7 cellular contexts compared by ENCODE assay signal in genomic region chr2:96321230-96322103, GRCh38. TPM values are rescaled to one million over a fixed set of nuclear protein-coding genes. Genes with fewer than 3 reads are reported as not detected.
DNase-seq lines count a peak whose midpoint lies in the region; ATAC-seq and TF ChIP-seq lines count a peak whose summit lies in the region.

No MANE protein-coding gene starts in this region.

- peak; percentile 58 for ATAC-seq in HG02571 (IDR thresholded peaks at IDR 0.05; ENCODE audit: unreplicated experiment)

- no peaks in the 10 kb centered on the region for H3K9me3 ChIP-seq in mesodermal cell (ENCODE audit: control insufficient read depth, low read length)

- DNase-seq in GM13977 (ENCODE audit: low spot score): peak; percentile 89
- DNase-seq in NCI-H1105 treated with DMSO at 0.1 percent for 48 hours (lab: John Stamatoyannopoulos, UW): peak; percentile 49
- peak; percentile 50 for DNase-seq in activated CD4-positive, CD25-positive, alpha-beta regulatory T cell treated with anti-CD3 and anti-CD28 coated beads, Interleukin-2, amount 50 U/mL, for 16 hours (ENCODE audit: low read depth, low spot score)
- no peak for DNase-seq in coronary artery (ENCODE audit: low spot score)
- DNase-seq in stimulated activated CD8-positive, alpha-beta memory T cell treated with anti-CD3 and anti-CD28 coated beads, Interleukin-4, amount 100 ng/mL, for 4 hours (ENCODE audit: low read depth in 2 of 2, low spot score in 1 of 2): peak; percentile 62 to 80

- 1% methylated on average over 56 to 64 of the region's 81 CpGs for WGBS in mesodermal cell (ENCODE audit: insufficient coverage in 2 of 2), 2 experiments

- H3K4me3 ChIP-seq in coronary artery (peak overlapping the region; percentile 71), mesodermal cell (ENCODE audit: extremely low read depth, insufficient read depth, low read length, poor library complexity, severe bottlenecking) (peak overlapping the region; percentile 47)

- in situ Hi-C loops in GM13977 (cut with MboI; ENCODE audit: low pct_unique_long_range_greater_than_20kb, low sequenced_read_pairs, unreplicated experiment): no loop called here

- TF ChIP-seq CTCF in GM13977 (IDR thresholded peaks at IDR 0.05; ENCODE audit: extremely low read depth, insufficient read depth, missing control alignments): peak; percentile 18
- no peak for TF ChIP-seq CTCF in coronary artery (IDR thresholded peaks at IDR 0.05)

- H3K27ac ChIP-seq in coronary artery (peak overlapping the region in 1 of 2 donors; percentile 15), mesodermal cell (ENCODE audit: low read depth, low read length, severe bottlenecking) (no peak overlapping the region)

- H3K36me3 ChIP-seq in mesodermal cell (ENCODE audit: control insufficient read depth, insufficient read depth, low read length): no peaks in the 10 kb centered on the region

- peaks cover 5% of the 10 kb centered on the region for H3K4me1 ChIP-seq in mesodermal cell (ENCODE audit: control insufficient read depth, insufficient read depth, low read length, poor library complexity, severe bottlenecking)

RNA-seq across cellular contexts. Expression of gene ITPRIPL1, which starts 3.6 kb away (rescaled TPM):
- 4.6 TPM for polyA plus RNA-seq in mesodermal cell (2013, experiment 1 of 2)
- 3.7 TPM for polyA plus RNA-seq in mesodermal cell (2013, experiment 2 of 2)

RNA-seq across cellular contexts. Expression of gene NCAPH, which starts 14.1 kb away (rescaled TPM):
- 32.5 TPM for polyA plus RNA-seq in mesodermal cell (2013, experiment 1 of 2)
- polyA plus RNA-seq in mesodermal cell (2013, experiment 2 of 2): 32.9 TPM

RNA-seq across cellular contexts. Expression of gene SNRNP200, which starts 16.1 kb away (rescaled TPM):
- 158 TPM for polyA plus RNA-seq in mesodermal cell (2013, experiment 1 of 2)
- polyA plus RNA-seq in mesodermal cell (2013, experiment 2 of 2): 135 TPM

RNA-seq across cellular contexts. Expression of gene CIAO1, which starts 55.4 kb away (rescaled TPM):
- polyA plus RNA-seq in mesodermal cell (2013, experiment 1 of 2): 52.9 TPM
- polyA plus RNA-seq in mesodermal cell (2013, experiment 2 of 2): 44.8 TPM

RNA-seq across cellular contexts. Expression of gene TMEM127, which starts 55.7 kb away (rescaled TPM):
- polyA plus RNA-seq in mesodermal cell (2013, experiment 1 of 2): 23.5 TPM
- 20.0 TPM for polyA plus RNA-seq in mesodermal cell (2013, experiment 2 of 2)
